24 cellular contexts compared by ENCODE assay signal in the genomic region with DNA sequence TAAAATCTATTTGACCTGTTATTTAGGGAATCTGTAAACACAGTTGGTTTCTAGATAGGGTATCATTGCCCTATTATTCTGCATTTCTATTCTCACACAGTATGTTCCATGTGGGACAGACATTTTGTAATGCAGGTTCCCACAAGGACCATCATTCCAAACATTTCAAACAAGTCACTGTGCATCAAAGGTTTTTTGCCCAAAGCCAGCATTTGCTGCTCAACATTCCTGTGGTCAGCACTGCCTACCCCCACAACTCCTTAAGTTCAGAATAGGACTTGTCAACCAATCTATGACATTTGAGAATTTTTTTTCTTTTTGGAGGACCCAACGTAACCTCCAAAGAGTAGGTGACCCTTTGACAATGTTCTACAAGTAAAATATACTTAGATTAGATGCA.
A peak's percentile ranks its signal among the peaks of the same experiment; 100 is the strongest.
DNase-seq lines count a peak whose midpoint lies in the region; ATAC-seq, FAIRE-seq and TF ChIP-seq lines count a peak whose summit lies in the region.
"Had no signal": no experiment of that assay in that cellular context is flagged by ENCODE, and none has a peak within 500 bp of the region (broad histone marks: within the 10 kb centered on the region; RNA-seq: fewer than 3 reads in every experiment).

No MANE protein-coding gene starts in this region.

- H3K9me3 ChIP-seq in gastrocnemius medialis, result no peaks in the 10 kb centered on the region
- H3K9me3 ChIP-seq: body of pancreas, pancreas, thyroid gland had no signal

- DNase-seq in ELF-1 (ENCODE audit: low read depth, low spot score) (peak; percentile 12), RCC 7860 (ENCODE audit: low spot score) (peak; percentile 37), fibroblast of pulmonary artery (ENCODE audit: low read depth) (peak; percentile 75), renal cortical epithelial cell (ENCODE audit: low read depth) (peak; percentile 77), gastrocnemius medialis (no peak), HPDE6-E6E7 (ENCODE audit: extremely low spot score) (no peak)
- DNase-seq in activated T-helper 1 cell treated with anti-CD3 and anti-CD28 coated beads, Interleukin-12 subunit alpha, Interleukin-12 subunit beta, Interleukin-2, Interleukin-4 antibody, amounts not matched to agents 30 ng/mL and 10 ng/mL and 1 ng/mL, durations not matched to agents 14 hours and 24 hours and 36 hours (ENCODE audit: low spot score), result no peak
- DNase-seq: activated effector memory CD4-positive, alpha-beta T cell treated with Interleukin-2 at 50 U/mL for 16 hours; body of pancreas; DMS53; hippocampal formation; Kasumi-1; left colon; NCI-H1694; NCI-H446 treated with DMSO at 0.1 percent for 48 hours; pancreas; SHP77 treated with DMSO at 0.1 percent for 48 hours; T-helper 2 cell; thyroid gland had no signal

- FAIRE-seq in RCC 7860 (lab: Jason Lieb, UNC), result no peak

- TF ChIP-seq POLR2A in gastrocnemius medialis (IDR thresholded peaks at IDR 0.05), result no peak

- H3K36me3 ChIP-seq in gastrocnemius medialis, result no peaks in the 10 kb centered on the region
- H3K36me3 ChIP-seq: BLaER1 treated with 17β-estradiol and CSF1 and Interleukin-3, amounts not matched to agents 10 nM and 100 nM; pancreas; thyroid gland had no signal

- H3K9me3 Mint-ChIP-seq in activated T-helper 1 cell treated with anti-CD3 and anti-CD28 coated beads, Interleukin-12 subunit alpha, Interleukin-12 subunit beta, Interleukin-2, Interleukin-4 antibody, amounts not matched to agents 30 ng/mL and 10 ng/mL and 1 ng/mL, durations not matched to agents 14 hours and 24 hours and 36 hours, result no peaks in the 10 kb centered on the region

- H3K27ac ChIP-seq in gastrocnemius medialis, result no peak overlapping the region
- H3K27ac ChIP-seq: BLaER1 treated with 17β-estradiol and CSF1 and Interleukin-3, amounts not matched to agents 10 nM and 100 nM; body of pancreas; pancreas; thyroid gland had no signal

- intact Hi-C loops in activated T-helper 1 cell treated with anti-CD3 and anti-CD28 coated beads, Interleukin-12 subunit alpha, Interleukin-12 subunit beta, Interleukin-2, Interleukin-4 antibody, amounts not matched to agents 30 ng/mL and 10 ng/mL and 1 ng/mL, durations not matched to agents 14 hours and 24 hours and 36 hours (cut with micrococcal nuclease), result no loop called here
- intact Hi-C loops in gastrocnemius medialis (cut with DNase I; ENCODE audit: low total_unique reads), result no loop called here

- H3K27me3 ChIP-seq in gastrocnemius medialis, result no peaks in the 10 kb centered on the region
- H3K27me3 ChIP-seq: body of pancreas, pancreas, thyroid gland had no signal

- TF ChIP-seq CTCF in fibroblast of pulmonary artery (IDR thresholded peaks at IDR 0.05; ENCODE audit: low read length, missing control alignments), result no peak
- TF ChIP-seq CTCF in gastrocnemius medialis (IDR thresholded peaks at IDR 0.05 in 4 of 5, conservative IDR thresholded peaks at IDR 0.05 in 1 of 5), result no peak

- no peaks in the 10 kb centered on the region for H3K4me1 ChIP-seq in gastrocnemius medialis
- H3K4me1 ChIP-seq: pancreas, thyroid gland had no signal

- H3K36me3 Mint-ChIP-seq in activated T-helper 1 cell treated with anti-CD3 and anti-CD28 coated beads, Interleukin-12 subunit alpha, Interleukin-12 subunit beta, Interleukin-2, Interleukin-4 antibody, amounts not matched to agents 30 ng/mL and 10 ng/mL and 1 ng/mL, durations not matched to agents 14 hours and 24 hours and 36 hours (ENCODE audit: low read depth), result no peaks in the 10 kb centered on the region
- H3K36me3 Mint-ChIP-seq: stimulated activated effector memory CD8-positive, alpha-beta T cell treated with anti-CD3 and anti-CD28 coated beads, Interleukin-12 subunit alpha, Interleukin-12 subunit beta, amount 100 ng/mL, for 72 hours had no signal

- ATAC-seq in gastrocnemius medialis, result no peak
- no peak for ATAC-seq in HG03571 (IDR thresholded peaks at IDR 0.05; ENCODE audit: unreplicated experiment)
- ATAC-seq: activated CD4-positive, CD25-positive, alpha-beta regulatory T cell treated with anti-CD3 and anti-CD28 coated beads, Interleukin-2, amount 50 U/mL, for 24 hours; body of pancreas; esophagus mucosa; left colon; pancreas; stimulated activated effector memory CD8-positive, alpha-beta T cell treated with anti-CD3 and anti-CD28 coated beads, Interleukin-12 subunit alpha, Interleukin-12 subunit beta, amount 100 ng/mL, for 72 hours had no signal

- no peak overlapping the region for H3K4me3 Mint-ChIP-seq in activated T-helper 1 cell treated with anti-CD3 and anti-CD28 coated beads, Interleukin-12 subunit alpha, Interleukin-12 subunit beta, Interleukin-2, Interleukin-4 antibody, amounts not matched to agents 30 ng/mL and 10 ng/mL and 1 ng/mL, durations not matched to agents 14 hours and 24 hours and 36 hours
- H3K4me3 Mint-ChIP-seq: stimulated activated effector memory CD8-positive, alpha-beta T cell treated with anti-CD3 and anti-CD28 coated beads, Interleukin-12 subunit alpha, Interleukin-12 subunit beta, amount 100 ng/mL, for 72 hours had no signal

- no peaks in the 10 kb centered on the region for H3K27me3 Mint-ChIP-seq in activated T-helper 1 cell treated with anti-CD3 and anti-CD28 coated beads, Interleukin-12 subunit alpha, Interleukin-12 subunit beta, Interleukin-2, Interleukin-4 antibody, amounts not matched to agents 30 ng/mL and 10 ng/mL and 1 ng/mL, durations not matched to agents 14 hours and 24 hours and 36 hours (ENCODE audit: insufficient read depth)

- H3K4me3 ChIP-seq in fibroblast of pulmonary artery (replicated peaks; ENCODE audit: low read depth, low read length), result no peak overlapping the region
- no peak overlapping the region for H3K4me3 ChIP-seq in gastrocnemius medialis
- H3K4me3 ChIP-seq: BLaER1 treated with 17β-estradiol and CSF1 and Interleukin-3, amounts not matched to agents 10 nM and 100 nM; body of pancreas; pancreas; thyroid gland had no signal

- in situ Hi-C loops in gastrocnemius medialis (cut with MboI; ENCODE audit: low sequenced_read_pairs in 4 of 4), result no loop called here

- H3K27ac Mint-ChIP-seq in activated T-helper 1 cell treated with anti-CD3 and anti-CD28 coated beads, Interleukin-12 subunit alpha, Interleukin-12 subunit beta, Interleukin-2, Interleukin-4 antibody, amounts not matched to agents 30 ng/mL and 10 ng/mL and 1 ng/mL, durations not matched to agents 14 hours and 24 hours and 36 hours, result no peak overlapping the region
- H3K27ac Mint-ChIP-seq: stimulated activated effector memory CD8-positive, alpha-beta T cell treated with anti-CD3 and anti-CD28 coated beads, Interleukin-12 subunit alpha, Interleukin-12 subunit beta, amount 100 ng/mL, for 72 hours had no signal

- H3K4me1 Mint-ChIP-seq in activated T-helper 1 cell treated with anti-CD3 and anti-CD28 coated beads, Interleukin-12 subunit alpha, Interleukin-12 subunit beta, Interleukin-2, Interleukin-4 antibody, amounts not matched to agents 30 ng/mL and 10 ng/mL and 1 ng/mL, durations not matched to agents 14 hours and 24 hours and 36 hours (ENCODE audit: low read depth), result no peaks in the 10 kb centered on the region
- H3K4me1 Mint-ChIP-seq: stimulated activated effector memory CD8-positive, alpha-beta T cell treated with anti-CD3 and anti-CD28 coated beads, Interleukin-12 subunit alpha, Interleukin-12 subunit beta, amount 100 ng/mL, for 72 hours had no signal

Comparison
In these comparisons a context has a peak if more than half of its experiments do, and no peak if none do; other contexts are left out.
1. DNase-seq: peak in ELF-1 (single experiment), RCC 7860 (single experiment), fibroblast of pulmonary artery (single experiment) and renal cortical epithelial cell (single experiment); none in activated T-helper 1 cell treated with anti-CD3 and anti-CD28 coated beads, Interleukin-12 subunit alpha, Interleukin-12 subunit beta, Interleukin-2, Interleukin-4 antibody, amounts not matched to agents 30 ng/mL and 10 ng/mL and 1 ng/mL, durations not matched to agents 14 hours and 24 hours and 36 hours (single experiment), gastrocnemius medialis (0 of 2) and HPDE6-E6E7 (single experiment).